ENCODE assay signal across 11 cellular contexts in the genomic region with DNA sequence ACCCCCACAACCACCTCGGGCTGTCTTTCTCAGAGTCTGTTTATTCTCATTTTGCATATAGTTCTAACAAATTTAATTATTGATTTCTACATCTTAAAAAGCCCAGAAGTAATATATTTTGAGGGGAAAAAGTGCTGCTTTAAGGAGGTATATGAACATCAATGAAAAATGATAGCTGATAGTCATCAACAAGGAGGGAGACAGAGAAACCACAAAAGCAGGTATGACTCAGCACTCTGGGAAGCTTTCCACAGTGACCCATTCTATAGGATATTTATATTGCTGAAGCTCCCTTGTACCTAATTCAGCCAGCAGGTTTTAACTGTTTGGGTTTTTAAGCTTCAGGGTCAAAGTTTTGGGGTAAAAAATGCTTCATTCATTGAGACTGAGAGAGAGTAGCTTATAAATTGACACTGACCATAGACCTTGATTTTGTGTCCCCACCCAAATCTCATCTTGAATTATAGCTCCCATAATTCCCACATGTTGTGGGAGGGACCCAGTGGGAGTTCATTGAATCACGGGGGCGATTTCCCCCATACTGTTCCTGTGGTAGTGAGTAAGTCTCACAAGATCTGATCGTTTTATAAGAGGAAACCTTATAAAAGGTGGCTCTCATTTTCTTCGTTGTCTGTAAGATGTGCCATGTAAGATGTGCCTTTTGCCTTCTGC. TPM values are rescaled to one million over a fixed set of nuclear protein-coding genes. Genes with fewer than 3 reads are reported as not detected.
A peak's percentile ranks its signal among the peaks of the same experiment; 100 is the strongest.
DNase-seq lines count a peak whose midpoint lies in the region; FAIRE-seq and TF ChIP-seq lines count a peak whose summit lies in the region.
"Had no signal": no experiment of that assay in that cellular context is flagged by ENCODE, and none has a peak within 500 bp of the region (broad histone marks: within the 10 kb centered on the region; RNA-seq: fewer than 3 reads in every experiment).

No MANE protein-coding gene starts in this region.

- peaks cover 46% of the 10 kb centered on the region for H3K36me3 Mint-ChIP-seq in T-helper 2 cell treated with Interferon-gamma antibody and Interleukin-4, amounts not matched to agents 5 μg/mL and 100 μg/mL, for 36 hours (ENCODE audit: low read depth)

- no peak overlapping the region for H3K27ac Mint-ChIP-seq in T-helper 2 cell treated with Interferon-gamma antibody and Interleukin-4, amounts not matched to agents 5 μg/mL and 100 μg/mL, for 36 hours

- no peak for FAIRE-seq in frontal cortex (lab: Jason Lieb, UNC)

- no peaks in the 10 kb centered on the region for H3K27me3 Mint-ChIP-seq in T-helper 2 cell treated with Interferon-gamma antibody and Interleukin-4, amounts not matched to agents 5 μg/mL and 100 μg/mL, for 36 hours (ENCODE audit: low read depth)
- H3K27me3 Mint-ChIP-seq: brain, progenitor cell of endocrine pancreas had no signal

- no peak overlapping the region for H3K9ac ChIP-seq in BLaER1 treated with 17β-estradiol and CSF1 and Interleukin-3, amounts not matched to agents 10 nM and 100 nM

- H3K4me1 ChIP-seq in BLaER1 treated with 17β-estradiol and CSF1 and Interleukin-3, amounts not matched to agents 10 nM and 100 nM, result peaks cover 9 to 60% (median 54%) of the 10 kb centered on the region in 10 experiments; a peak in 18 of 20 replicates

- H4K20me1 ChIP-seq in BLaER1 treated with 17β-estradiol and CSF1 and Interleukin-3, amounts not matched to agents 10 nM and 100 nM, result peaks cover 0 to 27% (median 0%) of the 10 kb centered on the region in 11 experiments; a peak in 5 of 22 replicates

- peaks cover 26% of the 10 kb centered on the region for H3K4me1 Mint-ChIP-seq in T-helper 2 cell treated with Interferon-gamma antibody and Interleukin-4, amounts not matched to agents 5 μg/mL and 100 μg/mL, for 36 hours (ENCODE audit: low read depth)

- peak overlapping the region; percentile 0 to 75 (median 21); a peak in 16 of 22 replicates for H3K4me2 ChIP-seq in BLaER1 treated with 17β-estradiol and CSF1 and Interleukin-3, amounts not matched to agents 10 nM and 100 nM

- TF ChIP-seq CTCF in fibroblast of the aortic adventitia (IDR thresholded peaks at IDR 0.05; ENCODE audit: insufficient read depth, low read length), result no peak

- H3K27ac ChIP-seq in BLaER1 treated with 17β-estradiol and CSF1 and Interleukin-3, amounts not matched to agents 10 nM and 100 nM, result peak overlapping the region in 4 of 11 experiments; percentile 12 to 50 (median 22); a peak in 5 of 22 replicates

- no peak overlapping the region for H3K4me3 ChIP-seq in BLaER1 treated with 17β-estradiol and CSF1 and Interleukin-3, amounts not matched to agents 10 nM and 100 nM
- no peak overlapping the region for H3K4me3 ChIP-seq in fibroblast of the aortic adventitia (ENCODE audit: low read depth, low read length)

- H3K4me3 Mint-ChIP-seq in T-helper 2 cell treated with Interferon-gamma antibody and Interleukin-4, amounts not matched to agents 5 μg/mL and 100 μg/mL, for 36 hours, result no peak overlapping the region
- H3K4me3 Mint-ChIP-seq: brain had no signal

- H3K9me3 Mint-ChIP-seq in T-helper 2 cell treated with Interferon-gamma antibody and Interleukin-4, amounts not matched to agents 5 μg/mL and 100 μg/mL, for 36 hours, result peaks cover 13% of the 10 kb centered on the region

- peaks cover 0 to 17% (median 0%) of the 10 kb centered on the region in 11 experiments; a peak in 8 of 22 replicates for H3K9me3 ChIP-seq in BLaER1 treated with 17β-estradiol and CSF1 and Interleukin-3, amounts not matched to agents 10 nM and 100 nM (replicated peaks in 1 of 11)

- H3K36me3 ChIP-seq in BLaER1 treated with 17β-estradiol and CSF1 and Interleukin-3, amounts not matched to agents 10 nM and 100 nM, result peaks cover 19 to 50% (median 40%) of the 10 kb centered on the region in 11 experiments

- DNase-seq in HS-5 (ENCODE audit: low read depth) (peak; percentile 72), fibroblast of the aortic adventitia (ENCODE audit: low read depth) (peak; percentile 59), NCI-H146 treated with DMSO at 0.1 percent for 48 hours (lab: John Stamatoyannopoulos, UW; ENCODE audit: unreplicated experiment) (no peak), NCI-H1105 treated with DMSO at 0.1 percent for 48 hours (lab: John Stamatoyannopoulos, UW) (no peak), D341Med (ENCODE audit: low spot score) (no peak), frontal cortex (ENCODE audit: low spot score in 2 of 2) (no peak)
- peak; percentile 30 for DNase-seq in T-helper 2 cell treated with Interferon-gamma antibody and Interleukin-4, amounts not matched to agents 5 μg/mL and 100 μg/mL, for 36 hours (ENCODE audit: low spot score)
- DNase-seq: NCI-H524 had no signal

- H3K27me3 ChIP-seq in BLaER1 treated with 17β-estradiol and CSF1 and Interleukin-3, amounts not matched to agents 10 nM and 100 nM, result no peaks in the 10 kb centered on the region

RNA-seq across cellular contexts. Expression of gene VANGL1, which starts 27.4 kb away (rescaled TPM):
- total RNA-seq in fibroblast of the aortic adventitia (ENCODE audit: low replicate concordance) (6.0 and 14.3 TPM in 2 replicates), frontal cortex (2.9 TPM)

Comparison
In these comparisons a context has a peak if more than half of its experiments do, and no peak if none do; other contexts are left out.
1. DNase-seq: peak in HS-5 (single experiment), T-helper 2 cell treated with Interferon-gamma antibody and Interleukin-4, amounts not matched to agents 5 μg/mL and 100 μg/mL, for 36 hours (single experiment) and fibroblast of the aortic adventitia (single experiment); none in NCI-H146 treated with DMSO at 0.1 percent for 48 hours (single experiment), NCI-H1105 treated with DMSO at 0.1 percent for 48 hours (single experiment), D341Med (single experiment) and frontal cortex (0 of 2).